Comparison of ENCODE assay signal across 17 cellular contexts in the genomic region with DNA sequence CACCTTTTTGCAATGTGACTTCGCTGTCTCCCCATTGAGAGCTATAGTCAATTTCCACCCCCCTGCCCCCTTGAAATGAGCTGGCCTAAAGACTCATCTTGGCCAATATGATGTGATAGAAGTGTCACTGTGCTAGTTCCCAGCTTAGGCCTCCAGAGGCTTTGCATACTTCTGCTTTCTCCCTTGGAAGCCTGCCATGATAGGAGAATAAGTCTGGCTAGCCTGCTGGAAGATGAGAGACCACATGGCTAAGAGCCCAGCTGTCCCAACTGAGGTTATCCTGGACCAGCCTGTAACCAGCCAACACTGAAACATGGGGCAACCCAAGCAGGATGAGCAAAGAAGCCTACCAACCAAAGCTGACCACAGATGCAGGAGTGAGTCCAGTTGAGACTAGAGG.
DNase-seq lines count a peak whose midpoint lies in the region; FAIRE-seq lines count a peak whose summit lies in the region.
"Had no signal": no experiment of that assay in that cellular context is flagged by ENCODE, and none has a peak within 500 bp of the region (broad histone marks: within the 10 kb centered on the region; RNA-seq: fewer than 3 reads in every experiment).

No MANE protein-coding gene starts in this region.

- peaks cover 12% of the 10 kb centered on the region for H3K27me3 Mint-ChIP-seq in activated naive CD8-positive, alpha-beta T cell treated with anti-CD3 and anti-CD28 coated beads for 36 hours

- DNase-seq in EH (ENCODE audit: low read depth) (peak; percentile 3), MV-4-11 (lab: John Stamatoyannopoulos, UW) (peak; percentile 19), astrocyte of the hippocampus (ENCODE audit: low read depth, low spot score) (peak; percentile 33), iris pigment epithelial cell (ENCODE audit: low read depth) (peak; percentile 0), SKM-1 treated with dmso at 0.1 percent for 144 hours (lab: John Stamatoyannopoulos, UW; ENCODE audit: unreplicated experiment) (no peak), RCC 7860 (ENCODE audit: low spot score) (no peak), dedifferentiated amniotic fluid mesenchymal stem cell (ENCODE audit: extremely low spot score) (no peak)
- no peak for DNase-seq in activated naive CD8-positive, alpha-beta T cell treated with anti-CD3 and anti-CD28 coated beads for 36 hours
- DNase-seq: CD4-positive, alpha-beta T cell; H9; Karpas-422; NCI-H1092; NCI-H2227 treated with DMSO at 0.1 percent for 48 hours; NCI-H69; NK-92 treated with Interleukin-12 subunit alpha and Interleukin-12 subunit beta, amount 100 ng/mL, for 24 hours had no signal

- H3K9me3 Mint-ChIP-seq in activated naive CD8-positive, alpha-beta T cell treated with anti-CD3 and anti-CD28 coated beads for 36 hours: no peaks in the 10 kb centered on the region
- H3K9me3 Mint-ChIP-seq: CD4-positive, alpha-beta T cell; H9 had no signal

- FAIRE-seq in RCC 7860 (lab: Jason Lieb, UNC): no peak
- FAIRE-seq: D721Med, HepG2 had no signal

- H3K27ac Mint-ChIP-seq in activated naive CD8-positive, alpha-beta T cell treated with anti-CD3 and anti-CD28 coated beads for 36 hours: no peak overlapping the region
- H3K27ac Mint-ChIP-seq: CD4-positive, alpha-beta T cell had no signal

- H3K36me3 Mint-ChIP-seq in activated naive CD8-positive, alpha-beta T cell treated with anti-CD3 and anti-CD28 coated beads for 36 hours: no peaks in the 10 kb centered on the region

- H3K4me3 Mint-ChIP-seq in activated naive CD8-positive, alpha-beta T cell treated with anti-CD3 and anti-CD28 coated beads for 36 hours: no peak overlapping the region
- H3K4me3 Mint-ChIP-seq: CD4-positive, alpha-beta T cell; H9 had no signal

- no peaks in the 10 kb centered on the region for H3K4me1 Mint-ChIP-seq in activated naive CD8-positive, alpha-beta T cell treated with anti-CD3 and anti-CD28 coated beads for 36 hours

Comparison
In these comparisons a context has a peak if more than half of its experiments do, and no peak if none do; other contexts are left out.
1. DNase-seq: peak in EH (single experiment), MV-4-11 (single experiment), astrocyte of the hippocampus (single experiment) and iris pigment epithelial cell (single experiment); none in SKM-1 treated with dmso at 0.1 percent for 144 hours (single experiment), activated naive CD8-positive, alpha-beta T cell treated with anti-CD3 and anti-CD28 coated beads for 36 hours (single experiment), RCC 7860 (single experiment) and dedifferentiated amniotic fluid mesenchymal stem cell (single experiment).